Comparison of ENCODE assay signal across 8 cellular contexts in the genomic region with DNA sequence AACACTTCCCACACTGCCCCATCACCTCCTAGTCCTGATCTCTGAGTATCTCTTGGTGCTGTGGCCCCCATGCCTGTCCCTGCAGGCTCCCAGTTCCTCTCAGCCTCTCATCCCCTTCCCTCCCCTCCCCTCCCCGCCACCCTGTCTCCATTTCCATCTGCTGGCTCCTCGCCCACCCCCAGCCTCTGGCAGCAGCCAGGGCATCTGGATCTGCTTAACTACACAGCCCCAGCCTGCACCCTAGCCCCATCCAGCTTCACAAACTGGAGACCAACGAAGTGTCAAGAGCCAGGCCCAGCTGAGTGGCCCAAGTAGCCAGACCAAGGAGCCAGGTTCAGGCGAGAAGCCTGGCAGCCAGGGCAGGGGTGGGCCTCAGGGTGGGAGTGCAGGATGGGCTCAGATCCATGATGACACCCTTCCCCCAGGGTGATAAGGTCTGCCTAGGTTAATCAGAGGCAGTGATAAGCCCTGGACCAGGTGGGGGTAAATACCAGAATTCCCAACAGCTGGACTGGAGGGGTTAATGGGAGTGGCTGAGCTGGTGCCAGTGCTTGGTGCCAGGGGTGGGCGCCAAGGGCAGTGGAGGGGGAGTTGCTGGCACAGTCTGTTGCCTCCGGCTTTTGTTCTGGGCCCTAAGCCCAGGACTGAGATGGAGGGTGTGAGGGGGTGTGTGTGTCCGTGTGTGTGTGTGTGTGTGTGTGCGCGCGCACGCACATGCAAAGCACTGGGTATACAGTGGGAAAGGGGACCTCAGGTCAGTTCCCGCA. TPM values are rescaled to one million over a fixed set of nuclear protein-coding genes. Genes with fewer than 3 reads are reported as not detected.
DNase-seq lines count a peak whose midpoint lies in the region; ATAC-seq, FAIRE-seq and TF ChIP-seq lines count a peak whose summit lies in the region.
"Had no signal": no experiment of that assay in that cellular context is flagged by ENCODE, and none has a peak within 500 bp of the region (broad histone marks: within the 10 kb centered on the region; RNA-seq: fewer than 3 reads in every experiment).

No MANE protein-coding gene starts in this region.

- no peak for ATAC-seq in K562
- ATAC-seq in HG03571 (IDR thresholded peaks at IDR 0.05; ENCODE audit: unreplicated experiment) = no peak

- H3K79me2 ChIP-seq in K562 (ENCODE audit: control insufficient read depth, insufficient read depth, low read length) = no peaks in the 10 kb centered on the region

- H3K4me2 ChIP-seq in K562 (ENCODE audit: insufficient read depth, low read length) = no peak overlapping the region

- H3K9me3 ChIP-seq in K562 (replicated peaks; ENCODE audit: control insufficient read depth, insufficient read depth, low read depth, low read length) = no peaks in the 10 kb centered on the region
- H3K9me3 ChIP-seq in muscle layer of colon (ENCODE audit: low read length) = no peaks in the 10 kb centered on the region
- H3K9me3 ChIP-seq in Caco-2 = no peaks in the 10 kb centered on the region

- peaks cover 11% of the 10 kb centered on the region; the same call in 2 of the 3 replicates for H3K36me3 ChIP-seq in K562 (ENCODE audit: control insufficient read depth, insufficient read depth, low read length)
- peaks cover 24% of the 10 kb centered on the region for H3K36me3 ChIP-seq in muscle layer of colon (ENCODE audit: insufficient read depth, low read length)
- no peaks in the 10 kb centered on the region for H3K36me3 ChIP-seq in Caco-2 (ENCODE audit: control insufficient read depth, insufficient read depth, low read length)

- CTCF ChIA-PET in K562 (lab: Yijun Ruan, JAX; ENCODE audit: low intra/inter-chr PET ratio) = no interaction called here
- CTCF ChIA-PET in Caco-2 (lab: Charles Lee) = interaction anchor here (0.5 kb wide), 1 partner anchor 125 kb away, joined by 3 read pairs; no protein-coding TSS in a partner anchor

- BruUV-seq in K562 (replicated peaks; lab: Mats Ljungman, UMichigan) (no TSS peak), Caco-2 (replicated peaks; lab: Mats Ljungman, UMichigan) (no TSS peak)

- H3K27ac Mint-ChIP-seq in Caco-2 (ENCODE audit: unreplicated experiment) = no peak overlapping the region

- POLR2A ChIA-PET in K562 (lab: Yijun Ruan, JAX) = interaction anchor here (0.6 to 1.0 kb wide), 2 partner anchors 18 to 164 kb away, joined by 3 to 4 read pairs; no protein-coding TSS in a partner anchor
- POLR2A ChIA-PET in Caco-2 (lab: Charles Lee) = no interaction called here

- TF ChIP-seq CTCF in K562 (IDR thresholded peaks at IDR 0.05 in 2 of 3, conservative IDR thresholded peaks at IDR 0.05 in 1 of 3; ENCODE audit: insufficient read depth in 2 of 3, low read depth in 1 of 3, low read length in 3 of 3) (no peak), Caco-2 (IDR thresholded peaks at IDR 0.05; ENCODE audit: insufficient read depth in 1 of 2, low read depth in 1 of 2, low read length in 1 of 2, severe bottlenecking in 1 of 2, unreplicated experiment in 1 of 2) (no peak)

- in situ Hi-C loops in K562 (cut with MboI) = no loop called here

- TF ChIP-seq RAD21 in K562 (CRISPR knock-in tag; conservative IDR thresholded peaks at IDR 0.05 in 1 of 2, IDR thresholded peaks at IDR 0.05 in 1 of 2) = no peak

- no peaks in the 10 kb centered on the region for H3K9me1 ChIP-seq in K562 (ENCODE audit: control insufficient read depth, insufficient read depth, low read length)

- no peaks in the 10 kb centered on the region for H3K9me3 Mint-ChIP-seq in Caco-2 (ENCODE audit: unreplicated experiment)

- 60% methylated on average over 4 of the region's 12 CpGs for WGBS in K562 (ENCODE audit: insufficient coverage, low coverage, missing lambda C conversion rate)

- H3K9ac ChIP-seq in K562 (ENCODE audit: insufficient read depth in 1 of 2, low read depth in 2 of 2, low read length in 2 of 2) (no peak overlapping the region), muscle layer of colon (ENCODE audit: low read length) (no peak overlapping the region)

- DNase-seq in DMS 273 treated with DMSO at 0.1 percent for 48 hours (lab: John Stamatoyannopoulos, UW) (peak; percentile 88), K562 (ENCODE audit: extremely low read depth in 1 of 4, low spot score in 3 of 4) (no peak), Caco-2 (no peak)
- no peak for DNase-seq in stimulated activated CD4-positive, alpha-beta T cell treated with anti-CD3 and anti-CD28 coated beads, Interleukin-2, amount 100 ng/mL, for 48 hours

- no peak overlapping the region for H3K27ac ChIP-seq in K562 (ENCODE audit: extremely low read depth, low read depth, low read length)
- peak overlapping the region; percentile 83 for H3K27ac ChIP-seq in muscle layer of colon (ENCODE audit: low read depth, low read length)
- H3K27ac ChIP-seq: epithelial cell of prostate had no signal

- H2AFZ ChIP-seq in K562 (ENCODE audit: low read depth, low read length) = no peak overlapping the region

- intact Hi-C loops in K562 (cut with micrococcal nuclease) (no loop called here), Caco-2 (cut with micrococcal nuclease; ENCODE audit: unreplicated experiment) (loop anchor here (10.0 kb wide), 1 partner anchor 50 kb away; no protein-coding TSS in a partner anchor)

- peaks cover 20% of the 10 kb centered on the region for H3K4me1 Mint-ChIP-seq in Caco-2 (ENCODE audit: low read depth, unreplicated experiment)

- no peak for TF ChIP-seq EP300 in K562 (IDR thresholded peaks at IDR 0.05; ENCODE audit: low read length)

- H3K27me3 Mint-ChIP-seq in Caco-2 (ENCODE audit: insufficient read depth, unreplicated experiment) = no peaks in the 10 kb centered on the region

- no peaks in the 10 kb centered on the region for H4K20me1 ChIP-seq in K562 (replicated peaks; ENCODE audit: control insufficient read depth, insufficient read depth, low read length)

- FAIRE-seq in K562 (lab: Jason Lieb, UNC) = no peak

- no peak for TF ChIP-seq POLR2A in K562 (conservative IDR thresholded peaks at IDR 0.05)

- no peak overlapping the region for H3K4me3 ChIP-seq in K562
- H3K4me3 ChIP-seq in muscle layer of colon (ENCODE audit: low read depth in 1 of 2, low read length in 2 of 2) = peak overlapping the region in 1 of 2 donors; percentile 53
- no peak overlapping the region for H3K4me3 ChIP-seq in Caco-2 (ENCODE audit: low read depth, low read length)

- peaks cover 18% of the 10 kb centered on the region for H3K36me3 Mint-ChIP-seq in Caco-2 (ENCODE audit: insufficient read depth, unreplicated experiment)

- H3K4me3 Mint-ChIP-seq in Caco-2 (ENCODE audit: unreplicated experiment) = no peak overlapping the region

- peaks cover 28 to 45% of the 10 kb centered on the region in 2 experiments for H3K4me1 ChIP-seq in K562 (replicated peaks in 1 of 2; ENCODE audit: control insufficient read depth in 2 of 2, insufficient read depth in 2 of 2, low read length in 2 of 2)
- H3K4me1 ChIP-seq in muscle layer of colon (ENCODE audit: insufficient read depth, low read length) = peaks cover 51% of the 10 kb centered on the region
- H3K4me1 ChIP-seq in Caco-2 = peaks cover 23% of the 10 kb centered on the region

- no peaks in the 10 kb centered on the region for H3K27me3 ChIP-seq in K562 (ENCODE audit: control insufficient read depth in 2 of 2, insufficient read depth in 2 of 2, low read length in 2 of 2)
- H3K27me3 ChIP-seq in muscle layer of colon (ENCODE audit: control insufficient read depth in 1 of 2, insufficient read depth in 2 of 2, low read length in 2 of 2) = no peaks in the 10 kb centered on the region
- H3K27me3 ChIP-seq in Caco-2 (replicated peaks; ENCODE audit: control insufficient read depth, insufficient read depth, low read length) = no peaks in the 10 kb centered on the region

RNA-seq across cellular contexts. Expression of a gene that starts 2.5 kb away (rescaled TPM):
- 11.2 and 20.6 TPM in 2 replicates for total RNA-seq in K562 (2011; cell fraction: chromatin; rRNA removed; ENCODE audit: low replicate concordance)
- 14.7 and 17.2 TPM in 2 replicates for total RNA-seq in K562 (2011; cell fraction: nucleolus; rRNA removed)
- 14.7 and 19.7 TPM in 2 replicates for total RNA-seq in K562 (2011; cell fraction: nucleoplasm; rRNA removed)
- total RNA-seq in K562 (2014; rRNA removed) (2.1 and 3.1 TPM in 2 replicates), K562 (2014; rRNA removed; fragmentation: Illumina TruSeq; extraction: Trizol) (1.7 and 2.0 TPM in 2 replicates), K562 (2015; rRNA removed; fragmentation: Illumina TruSeq; extraction: Trizol) (1.7 and 3.1 TPM in 2 replicates), K562 (2021) (4.0 and 4.3 TPM in 2 replicates), Caco-2 (2022) (5.6 and 7.1 TPM in 2 replicates)
- polyA plus RNA-seq in K562 (2011; rRNA removed) (4.3 and 5.6 TPM in 2 replicates), K562 (2014; fragmentation: Illumina TruSeq; extraction: Trizol) (2.5 and 2.8 TPM in 2 replicates), K562 (2014; fragmentation: Nextera tagmentation; extraction: Ambion mirVana) (under 1 TPM; 0.11 to 0.36 TPM), K562 (2014; rRNA removed) (5.8 and 5.9 TPM in 2 replicates)
- 4.4 and 8.1 TPM in 2 replicates for polyA plus RNA-seq in K562 (2011; cell fraction: cytosol; rRNA removed)
- polyA plus RNA-seq in K562 (2011; cell fraction: nucleus; rRNA removed) = 25.1 and 38.5 TPM in 2 replicates
- 3.8 and 9.7 TPM in 2 replicates for polyA plus RNA-seq in K562 (2012)
- polyA minus RNA-seq in K562 (2011; rRNA and poly(A)+ RNA removed) = 1.5 and 1.9 TPM in 2 replicates
- polyA minus RNA-seq in K562 (2011; cell fraction: cytosol; rRNA and poly(A)+ RNA removed) = 1.5 and 2.3 TPM in 2 replicates
- polyA minus RNA-seq in K562 (2011; cell fraction: nucleus; rRNA and poly(A)+ RNA removed) = 5.5 and 7.6 TPM in 2 replicates

RNA-seq across cellular contexts. Expression of a gene that starts 8.0 kb away (rescaled TPM):
- 0.69 TPM in 1 of 2 replicates, not detected in the other for total RNA-seq in K562 (2011; cell fraction: chromatin; rRNA removed; ENCODE audit: low replicate concordance)
- total RNA-seq in K562 (2011; cell fraction: nucleolus; rRNA removed) = not detected in 2 replicates
- not detected in 2 replicates for total RNA-seq in K562 (2011; cell fraction: nucleoplasm; rRNA removed)
- total RNA-seq in K562 (2014; rRNA removed) (0.49 TPM in 1 of 2 replicates, not detected in the other), K562 (2014; rRNA removed; fragmentation: Illumina TruSeq; extraction: Trizol) (not detected in 2 replicates), K562 (2015; rRNA removed; fragmentation: Illumina TruSeq; extraction: Trizol) (not detected in 2 replicates), K562 (2021) (0.20 TPM in 1 of 2 replicates, not detected in the other), Caco-2 (2022) (not detected in 2 replicates)
- polyA plus RNA-seq in K562 (2011; rRNA removed) (0.30 TPM in 1 of 2 replicates, not detected in the other), K562 (2014; fragmentation: Illumina TruSeq; extraction: Trizol) (0.34 TPM in 1 of 2 replicates, not detected in the other), K562 (2014; fragmentation: Nextera tagmentation; extraction: Ambion mirVana) (under 1 TPM in 1 of 2 experiments, not detected in 1; 0.10 TPM), K562 (2014; rRNA removed) (0.30 and 0.53 TPM in 2 replicates)
- 0.27 TPM in 1 of 2 replicates, not detected in the other for polyA plus RNA-seq in K562 (2011; cell fraction: cytosol; rRNA removed)
- polyA plus RNA-seq in K562 (2011; cell fraction: nucleus; rRNA removed) = 0.26 and 0.39 TPM in 2 replicates
- 0.54 and 0.62 TPM in 2 replicates for polyA plus RNA-seq in K562 (2012)
- not detected in 2 replicates for polyA minus RNA-seq in K562 (2011; rRNA and poly(A)+ RNA removed)
- polyA minus RNA-seq in K562 (2011; cell fraction: cytosol; rRNA and poly(A)+ RNA removed) = not detected in 2 replicates
- polyA minus RNA-seq in K562 (2011; cell fraction: nucleus; rRNA and poly(A)+ RNA removed) = not detected in 2 replicates
- total RNA-seq: T-helper 1 cell treated with Interleukin-12 subunit alpha and Interleukin-12 subunit beta and Interleukin-4 antibody, amounts not matched to agents 30 ng/mL and 1 ng/mL, for 36 hours had no signal

RNA-seq across cellular contexts. Expression of a gene that starts 8.0 kb away (rescaled TPM):
- total RNA-seq in K562 (2011; cell fraction: chromatin; rRNA removed; ENCODE audit: low replicate concordance) = 86.9 and 193 TPM in 2 replicates
- total RNA-seq in K562 (2011; cell fraction: nucleolus; rRNA removed) = 111 and 114 TPM in 2 replicates
- 82.7 and 90.3 TPM in 2 replicates for total RNA-seq in K562 (2011; cell fraction: nucleoplasm; rRNA removed)
- total RNA-seq in K562 (2014; rRNA removed) (15.6 and 16.6 TPM in 2 replicates), K562 (2014; rRNA removed; fragmentation: Illumina TruSeq; extraction: Trizol) (4.4 and 7.3 TPM in 2 replicates), K562 (2015; rRNA removed; fragmentation: Illumina TruSeq; extraction: Trizol) (10.5 and 11.8 TPM in 2 replicates), K562 (2021) (19.9 and 21.3 TPM in 2 replicates), Caco-2 (2022) (50.1 and 52.0 TPM in 2 replicates)
- polyA plus RNA-seq in K562 (2011; rRNA removed) (12.7 and 22.5 TPM in 2 replicates), K562 (2014; fragmentation: Illumina TruSeq; extraction: Trizol) (17.0 TPM in 2 replicates), K562 (2014; fragmentation: Nextera tagmentation; extraction: Ambion mirVana) (10 to 100 TPM; 15.0 to 29.2 TPM), K562 (2014; rRNA removed) (21.1 and 21.6 TPM in 2 replicates)
- polyA plus RNA-seq in K562 (2011; cell fraction: cytosol; rRNA removed) = 10.5 and 11.7 TPM in 2 replicates
- 210 and 215 TPM in 2 replicates for polyA plus RNA-seq in K562 (2011; cell fraction: nucleus; rRNA removed)
- 20.1 and 41.7 TPM in 2 replicates for polyA plus RNA-seq in K562 (2012)
- polyA minus RNA-seq in K562 (2011; rRNA and poly(A)+ RNA removed) = 7.2 and 9.1 TPM in 2 replicates
- 3.7 and 6.9 TPM in 2 replicates for polyA minus RNA-seq in K562 (2011; cell fraction: cytosol; rRNA and poly(A)+ RNA removed)
- 51.7 and 65.9 TPM in 2 replicates for polyA minus RNA-seq in K562 (2011; cell fraction: nucleus; rRNA and poly(A)+ RNA removed)

RNA-seq across cellular contexts. Expression of a gene that starts 16.9 kb away (rescaled TPM):
- total RNA-seq in K562 (2011; cell fraction: chromatin; rRNA removed; ENCODE audit: low replicate concordance) = 21.4 and 50.2 TPM in 2 replicates
- total RNA-seq in K562 (2011; cell fraction: nucleolus; rRNA removed) = 73.4 and 78.2 TPM in 2 replicates
- 74.2 and 94.8 TPM in 2 replicates for total RNA-seq in K562 (2011; cell fraction: nucleoplasm; rRNA removed)
- total RNA-seq in K562 (2014; rRNA removed) (43.0 and 57.5 TPM in 2 replicates), K562 (2014; rRNA removed; fragmentation: Illumina TruSeq; extraction: Trizol) (31.4 and 33.5 TPM in 2 replicates), K562 (2015; rRNA removed; fragmentation: Illumina TruSeq; extraction: Trizol) (29.9 and 31.2 TPM in 2 replicates), K562 (2021) (50.4 and 55.8 TPM in 2 replicates), Caco-2 (2022) (102 and 103 TPM in 2 replicates)
- polyA plus RNA-seq in K562 (2011; rRNA removed) (22.1 and 35.2 TPM in 2 replicates), K562 (2014; fragmentation: Illumina TruSeq; extraction: Trizol) (75.2 and 80.0 TPM in 2 replicates), K562 (2014; fragmentation: Nextera tagmentation; extraction: Ambion mirVana) (10 to 100 TPM in 1 of 2 experiments, 1 to 10 TPM in 1; 6.9 to 16.4 TPM), K562 (2014; rRNA removed) (56.6 and 57.5 TPM in 2 replicates)
- polyA plus RNA-seq in K562 (2011; cell fraction: cytosol; rRNA removed) = 27.7 and 82.4 TPM in 2 replicates
- polyA plus RNA-seq in K562 (2011; cell fraction: nucleus; rRNA removed) = 21.6 and 54.1 TPM in 2 replicates
- 38.6 and 45.7 TPM in 2 replicates for polyA plus RNA-seq in K562 (2012)
- 11.8 and 22.6 TPM in 2 replicates for polyA minus RNA-seq in K562 (2011; rRNA and poly(A)+ RNA removed)
- polyA minus RNA-seq in K562 (2011; cell fraction: cytosol; rRNA and poly(A)+ RNA removed) = 19.7 and 24.0 TPM in 2 replicates
- 16.7 and 20.7 TPM in 2 replicates for polyA minus RNA-seq in K562 (2011; cell fraction: nucleus; rRNA and poly(A)+ RNA removed)

RNA-seq across cellular contexts. Expression of a gene that starts 25.6 kb away (rescaled TPM):
- total RNA-seq in K562 (2011; cell fraction: chromatin; rRNA removed; ENCODE audit: low replicate concordance) = not detected in 2 replicates
- total RNA-seq in K562 (2011; cell fraction: nucleolus; rRNA removed) = not detected in 2 replicates
- not detected in 2 replicates for total RNA-seq in K562 (2011; cell fraction: nucleoplasm; rRNA removed)
- total RNA-seq in K562 (2014; rRNA removed) (not detected in 2 replicates), K562 (2014; rRNA removed; fragmentation: Illumina TruSeq; extraction: Trizol) (not detected in 2 replicates), K562 (2015; rRNA removed; fragmentation: Illumina TruSeq; extraction: Trizol) (not detected in 2 replicates), K562 (2021) (not detected in 2 replicates), Caco-2 (2022) (not detected in 2 replicates)
- polyA plus RNA-seq in K562 (2011; rRNA removed) (not detected in 2 replicates), K562 (2014; fragmentation: Illumina TruSeq; extraction: Trizol) (not detected in 2 replicates), K562 (2014; fragmentation: Nextera tagmentation; extraction: Ambion mirVana) (not detected), K562 (2014; rRNA removed) (not detected in 2 replicates)
- polyA plus RNA-seq in K562 (2011; cell fraction: cytosol; rRNA removed) = not detected in 2 replicates
- polyA plus RNA-seq in K562 (2011; cell fraction: nucleus; rRNA removed) = not detected in 2 replicates
- polyA plus RNA-seq in K562 (2012) = not detected in 2 replicates
- polyA minus RNA-seq in K562 (2011; rRNA and poly(A)+ RNA removed) = not detected in 2 replicates
- polyA minus RNA-seq in K562 (2011; cell fraction: cytosol; rRNA and poly(A)+ RNA removed) = not detected in 2 replicates
- not detected in 2 replicates for polyA minus RNA-seq in K562 (2011; cell fraction: nucleus; rRNA and poly(A)+ RNA removed)
